ENCODE assay signal across 8 cellular contexts in the genomic region with DNA sequence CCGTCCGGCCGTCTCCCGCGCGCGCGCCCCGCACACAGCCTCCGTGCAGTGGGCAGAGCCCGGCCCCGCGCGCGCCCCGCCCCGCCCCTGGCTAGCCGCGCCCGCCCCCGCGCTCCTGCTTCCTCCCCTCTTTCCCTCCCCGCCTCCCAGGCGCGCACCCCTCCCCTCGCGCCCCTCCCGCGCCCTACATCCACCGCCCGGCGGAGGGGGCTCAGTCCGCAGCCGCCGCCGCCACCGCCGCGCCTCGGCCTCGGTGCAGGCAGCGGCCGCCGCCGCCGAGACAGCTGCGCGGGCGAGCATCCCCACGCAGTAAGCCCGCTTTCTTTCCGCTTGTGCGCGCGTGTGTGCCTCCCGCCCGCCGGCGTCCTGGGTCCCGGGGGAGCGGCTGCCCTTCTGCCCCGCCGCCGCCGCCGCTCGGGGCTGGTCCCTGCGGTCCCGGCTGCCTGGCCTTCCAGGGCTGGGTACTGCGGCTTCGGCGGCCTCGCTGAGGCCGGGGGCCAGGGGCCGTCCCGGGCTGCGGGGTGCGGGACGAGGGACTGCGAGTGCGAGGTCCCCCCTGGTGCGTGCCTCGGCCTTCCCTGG. TPM values are rescaled to one million over a fixed set of nuclear protein-coding genes. Genes with fewer than 3 reads are reported as not detected.
A peak's percentile ranks its signal among the peaks of the same experiment; 100 is the strongest.
DNase-seq lines count a peak whose midpoint lies in the region; ATAC-seq, FAIRE-seq and TF ChIP-seq lines count a peak whose summit lies in the region.

FHL1 (plus strand) TSS at position 214 of the 582 bp plus-strand sequence.

- no TSS peak for BruUV-seq in HepG2 (replicated peaks; lab: Mats Ljungman, UMichigan)

- no CpG with 5 or more reads among the region's 83 CpGs for WGBS in HepG2 (ENCODE audit: low lambda C conversion rate)

- no peaks in the 10 kb centered on the region for H3F3A ChIP-seq in DOHH2 (ENCODE audit: control insufficient read depth, insufficient read depth)

- no peak within 1 kb of the TSS for H3K27ac ChIP-seq in DOHH2 (ENCODE audit: low read depth, low read length)
- peak within 1 kb of the TSS; percentile 55; the same call in 1 of the 2 replicates for H3K27ac ChIP-seq in KMS-11
- no peak within 1 kb of the TSS for H3K27ac ChIP-seq in HepG2 (ENCODE audit: extremely low read length, insufficient read depth, low read length)

- TF ChIP-seq EP300 in HepG2 (IDR thresholded peaks at IDR 0.05; ENCODE audit: low read depth in 2 of 2, low read length in 2 of 2): no peak
- no peak for TF ChIP-seq EP300 in HepG2 (CRISPR knock-in tag; IDR thresholded peaks at IDR 0.05; ENCODE audit: borderline replicate concordance)

- intact Hi-C loops in HepG2 (cut with micrococcal nuclease; ENCODE audit: unreplicated experiment): no loop called here

- H3K4me2 ChIP-seq in DOHH2 (ENCODE audit: low read length): peak within 1 kb of the TSS; percentile 48
- H3K4me2 ChIP-seq in KMS-11: peak within 1 kb of the TSS; percentile 79
- H3K4me2 ChIP-seq in HepG2 (ENCODE audit: low read depth, low read length): peak within 1 kb of the TSS; percentile 36; the same call in 1 of the 2 replicates

- peaks cover 17% of the 10 kb centered on the region for H3K27me3 ChIP-seq in DOHH2 (ENCODE audit: control insufficient read depth, low read length)
- H3K27me3 ChIP-seq in KMS-11 (ENCODE audit: insufficient read depth, low read depth): no peaks in the 10 kb centered on the region
- peaks cover 0 to 10% of the 10 kb centered on the region in 2 experiments; a peak in 2 of 5 replicates for H3K27me3 ChIP-seq in HepG2 (ENCODE audit: control insufficient read depth in 1 of 2, insufficient read depth in 2 of 2, low read length in 2 of 2)

- TF ChIP-seq CTCF in DOHH2 (IDR thresholded peaks at IDR 0.05; ENCODE audit: low read depth, low read length, poor library complexity, severe bottlenecking): no peak
- no peak for TF ChIP-seq CTCF in KMS-11 (conservative IDR thresholded peaks at IDR 0.05; ENCODE audit: low read depth, low read length)
- no peak for TF ChIP-seq CTCF in HepG2 (CRISPR knock-in tag; IDR thresholded peaks at IDR 0.05)

- ATAC-seq in HepG2 (no peak; the same call in none of the 3 replicates), HG03442 (IDR thresholded peaks at IDR 0.05; ENCODE audit: unreplicated experiment) (no peak)

- CTCF ChIA-PET in HepG2 (lab: Yijun Ruan, JAX; ENCODE audit: low intra/inter-chr PET ratio, low total read pairs): no interaction called here

- no peaks in the 10 kb centered on the region for H3K79me2 ChIP-seq in DOHH2 (ENCODE audit: control insufficient read depth, low read length)
- no peaks in the 10 kb centered on the region for H3K79me2 ChIP-seq in KMS-11 (ENCODE audit: insufficient read depth, low read depth)
- H3K79me2 ChIP-seq in HepG2 (ENCODE audit: insufficient read depth, low read length): no peaks in the 10 kb centered on the region

- in situ Hi-C loops in HepG2 (cut with HindIII; ENCODE audit: extremely low pct_ligation_motif_present, low pct_unique_long_range_greater_than_20kb): no loop called here

- no peaks in the 10 kb centered on the region for H3K4me1 ChIP-seq in DOHH2 (ENCODE audit: control insufficient read depth, low read length)
- H3K4me1 ChIP-seq in KMS-11 (ENCODE audit: low read depth, poor library complexity, severe bottlenecking): peaks cover 9% of the 10 kb centered on the region
- H3K4me1 ChIP-seq in HepG2 (ENCODE audit: insufficient read depth, low read length): no peaks in the 10 kb centered on the region

- H3K9ac ChIP-seq in KMS-11 (peak within 1 kb of the TSS; percentile 87), HepG2 (ENCODE audit: insufficient read depth, low read depth, low read length) (no peak within 1 kb of the TSS)

- FAIRE-seq in HepG2 (lab: Jason Lieb, UNC): no peak

- H3K9me3 ChIP-seq in DOHH2 (ENCODE audit: control insufficient read depth, insufficient read depth, low read length) (no peaks in the 10 kb centered on the region), HepG2 (ENCODE audit: low read length) (no peaks in the 10 kb centered on the region)

- H3K9me2 ChIP-seq in DOHH2 (replicated peaks; ENCODE audit: control insufficient read depth, low read length): no peaks in the 10 kb centered on the region

- POLR2A ChIA-PET in HepG2 (lab: Yijun Ruan, JAX): no interaction called here

- peak within 1 kb of the TSS; percentile 63 for H2AFZ ChIP-seq in KMS-11 (ENCODE audit: low read depth)
- H2AFZ ChIP-seq in HepG2 (ENCODE audit: low read length): no peak within 1 kb of the TSS

- H3K36me3 ChIP-seq in DOHH2 (ENCODE audit: control insufficient read depth, low read length) (no peaks in the 10 kb centered on the region), KMS-11 (ENCODE audit: insufficient read depth) (no peaks in the 10 kb centered on the region), HepG2 (replicated peaks in 1 of 2; ENCODE audit: control insufficient read depth in 1 of 2, insufficient read depth in 2 of 2, low read length in 2 of 2) (no peaks in the 10 kb centered on the region)

- H3K4me3 ChIP-seq in DOHH2 (ENCODE audit: low read length): peak within 1 kb of the TSS; percentile 39
- no peak within 1 kb of the TSS for H3K4me3 ChIP-seq in KMS-11 (IDR thresholded peaks at IDR 0.05; ENCODE audit: insufficient read depth, low read depth, low read length)
- H3K4me3 ChIP-seq in HepG2 (replicated peaks in 1 of 3; ENCODE audit: insufficient read depth in 1 of 3, low read depth in 2 of 3, low read length in 3 of 3): peak within 1 kb of the TSS in 2 of 3 experiments; percentile 16 to 37; a peak in 2 of 6 replicates

- peak; percentile 22 to 26 for DNase-seq in activated CD4-positive, alpha-beta T cell treated with anti-CD3 and anti-CD28 coated beads for 24 hours (ENCODE audit: low read depth in 2 of 2)
- DNase-seq in dermis blood vessel endothelial cell: peak; percentile 61
- no peak for DNase-seq in HepG2 (ENCODE audit: low spot score)
- peak; percentile 57 to 66 for DNase-seq in stimulated activated CD4-positive, alpha-beta T cell treated with anti-CD3 and anti-CD28 coated beads, Interleukin-2, amount 100 ng/mL, for 24 hours
- DNase-seq in NOMO-1 (lab: John Stamatoyannopoulos, UW; ENCODE audit: unreplicated experiment in 2 of 2): no peak

- TF ChIP-seq RAD21 in HepG2 (CRISPR knock-in tag; IDR thresholded peaks at IDR 0.05): no peak

- TF ChIP-seq POLR2A in HepG2 (IDR thresholded peaks at IDR 0.05; ENCODE audit: insufficient read depth in 1 of 2, low read depth in 2 of 2, low read length in 2 of 2): no peak

- H4K20me1 ChIP-seq in DOHH2 (ENCODE audit: control insufficient read depth, insufficient read depth, low read depth, low read length): no peaks in the 10 kb centered on the region
- H4K20me1 ChIP-seq in KMS-11 (ENCODE audit: insufficient read depth): no peaks in the 10 kb centered on the region
- no peaks in the 10 kb centered on the region for H4K20me1 ChIP-seq in HepG2 (ENCODE audit: insufficient read depth, low read length)

TF ChIP-seq in HepG2, 621 proteins besides CTCF, POLR2A, EP300 and RAD21 (continues in another document):
- TF ChIP-seq SKIL (CRISPR knock-in tag; IDR thresholded peaks at IDR 0.05; ENCODE audit: borderline replicate concordance): no peak
- TF ChIP-seq ZNF484 (CRISPR knock-in tag; IDR thresholded peaks at IDR 0.05; ENCODE audit: borderline replicate concordance, low read depth): no peak
- TF ChIP-seq ZNF563 (CRISPR knock-in tag; IDR thresholded peaks at IDR 0.05): no peak
- no peak for TF ChIP-seq FOXA3 (CRISPR knock-in tag; IDR thresholded peaks at IDR 0.05)
- no peak for TF ChIP-seq MAFK (conservative IDR thresholded peaks at IDR 0.05 in 1 of 2, IDR thresholded peaks at IDR 0.05 in 1 of 2; ENCODE audit: low read length in 2 of 2)
- no peak for TF ChIP-seq NAIF1 (CRISPR knock-in tag; IDR thresholded peaks at IDR 0.05; ENCODE audit: borderline replicate concordance)
- TF ChIP-seq HMG20B (CRISPR knock-in tag; conservative IDR thresholded peaks at IDR 0.05): no peak

RNA-seq across cellular contexts. Expression of gene FHL1, which starts in this region (rescaled TPM):
- total RNA-seq in dermis blood vessel endothelial cell (59.6 and 86.6 TPM in 2 replicates), HepG2 (2016; rRNA removed; fragmentation: Illumina TruSeq; extraction: Trizol) (not detected in 2 replicates)
- not detected in 2 replicates for total RNA-seq in HepG2 (2016; cell fraction: cytosol; rRNA removed; fragmentation: Illumina TruSeq; extraction: Trizol; ENCODE audit: low read depth)
- not detected in 2 replicates for total RNA-seq in HepG2 (2016; cell fraction: insoluble cytoplasmic fraction; rRNA removed; fragmentation: Illumina TruSeq; extraction: Trizol)
- total RNA-seq in HepG2 (2016; cell fraction: membrane; rRNA removed; fragmentation: Illumina TruSeq; extraction: Trizol): not detected in 2 replicates
- total RNA-seq in HepG2 (2016; cell fraction: nucleus; rRNA removed; fragmentation: Illumina TruSeq; extraction: Trizol): not detected in 2 replicates
- polyA plus RNA-seq in HepG2 (2011; rRNA removed): 0.24 and 0.33 TPM in 2 replicates
- polyA plus RNA-seq in HepG2 (2011; cell fraction: cytosol; rRNA removed): 0.15 and 0.18 TPM in 2 replicates
- polyA plus RNA-seq in HepG2 (2011; cell fraction: nucleus; rRNA removed): 0.14 and 0.18 TPM in 2 replicates
- polyA plus RNA-seq in HepG2 (2012): 0.28 TPM in 1 of 2 replicates, not detected in the other
- polyA plus RNA-seq in HepG2 (2016; cell fraction: cytosol; fragmentation: Illumina TruSeq; extraction: Trizol; ENCODE audit: low read depth): not detected in 2 replicates
- polyA plus RNA-seq in HepG2 (2016; cell fraction: insoluble cytoplasmic fraction; fragmentation: Illumina TruSeq; extraction: Trizol; ENCODE audit: low read depth): 0.11 TPM in 1 of 2 replicates, not detected in the other
- 0.07 TPM in 1 of 2 replicates, not detected in the other for polyA plus RNA-seq in HepG2 (2016; cell fraction: membrane; fragmentation: Illumina TruSeq; extraction: Trizol; ENCODE audit: low read depth)
- polyA plus RNA-seq in HepG2 (2016; cell fraction: nucleus; fragmentation: Illumina TruSeq; extraction: Trizol; ENCODE audit: insufficient read depth, low read depth): not detected in 2 replicates
- polyA minus RNA-seq in HepG2 (2011; rRNA and poly(A)+ RNA removed; ENCODE audit: low replicate concordance): 1.0 and 84.7 TPM in 2 replicates
- polyA minus RNA-seq in HepG2 (2011; cell fraction: cytosol; rRNA and poly(A)+ RNA removed): 0.40 TPM in 1 of 2 replicates, not detected in the other
- polyA minus RNA-seq in HepG2 (2011; cell fraction: nucleus; rRNA and poly(A)+ RNA removed): 0.62 and 0.90 TPM in 2 replicates

Comparison
In these comparisons a context has a peak if more than half of its experiments do, and no peak if none do; other contexts are left out.
1. RNA of gene FHL1 (total RNA-seq): 59.6 to 86.6 TPM in dermis blood vessel endothelial cell; not detected in HepG2; every median in the first group is over 10 times any median in the second.
2. DNase-seq: peak in activated CD4-positive, alpha-beta T cell treated with anti-CD3 and anti-CD28 coated beads for 24 hours (2 of 2), dermis blood vessel endothelial cell (single experiment) and stimulated activated CD4-positive, alpha-beta T cell treated with anti-CD3 and anti-CD28 coated beads, Interleukin-2, amount 100 ng/mL, for 24 hours (2 of 2); none in HepG2 (single experiment) and NOMO-1 (0 of 2).
3. Peak in every context shown above with its lines, with median percentiles within 50 percentile points of each other: H3K4me2 ChIP-seq.